10 cellular contexts compared by ENCODE assay signal in the genomic region with DNA sequence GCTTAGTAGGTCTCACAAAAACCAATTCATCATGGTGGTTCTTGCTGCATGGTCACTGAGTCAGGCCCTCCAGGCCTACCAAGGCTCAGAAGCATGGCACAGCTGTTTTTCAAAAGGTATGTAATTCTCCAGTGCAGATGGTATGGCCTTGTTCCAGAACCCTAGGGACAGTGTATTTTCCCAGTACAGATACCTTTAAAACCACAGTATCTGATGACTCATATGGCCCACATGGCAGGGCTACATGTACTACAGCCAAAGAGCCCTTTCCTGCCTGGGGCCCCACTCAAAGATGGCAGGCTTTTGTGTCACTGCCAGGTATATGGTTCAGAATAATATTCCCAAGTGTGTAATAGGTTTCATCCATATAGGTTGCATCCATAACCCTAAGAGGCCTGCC. TPM values are rescaled to one million over a fixed set of nuclear protein-coding genes. Genes with fewer than 3 reads are reported as not detected.
A peak's percentile ranks its signal among the peaks of the same experiment; 100 is the strongest.
DNase-seq lines count a peak whose midpoint lies in the region; ATAC-seq and TF ChIP-seq lines count a peak whose summit lies in the region.
"Had no signal": no experiment of that assay in that cellular context is flagged by ENCODE, and none has a peak within 500 bp of the region (broad histone marks: within the 10 kb centered on the region; RNA-seq: fewer than 3 reads in every experiment).

No MANE protein-coding gene starts in this region.

- H3K36me3 ChIP-seq in tibial nerve: no peaks in the 10 kb centered on the region
- H3K36me3 ChIP-seq: cardiac muscle cell had no signal

- DNase-seq in NCI-H2196 (lab: John Stamatoyannopoulos, UW; ENCODE audit: unreplicated experiment): peak; percentile 17
- no peak for DNase-seq in NCI-H2196 treated with DMSO at 0.1 percent for 48 hours (lab: John Stamatoyannopoulos, UW; ENCODE audit: unreplicated experiment)
- DNase-seq in NCI-H2171 (lab: John Stamatoyannopoulos, UW): peak; percentile 11
- peak; percentile 93 for DNase-seq in astrocyte of the spinal cord (ENCODE audit: low read depth, low spot score)
- peak; percentile 62 for DNase-seq in osteocyte (ENCODE audit: extremely low spot score, unreplicated experiment)
- DNase-seq in tibial nerve (ENCODE audit: low spot score in 2 of 2): no peak
- no peak for DNase-seq in NK-92 treated with Interleukin-12 subunit alpha and Interleukin-12 subunit beta, amount 100 ng/mL, for 24 hours (lab: John Stamatoyannopoulos, UW)
- DNase-seq: NCI-H1105 had no signal

- no peak for TF ChIP-seq POLR2A in tibial nerve (IDR thresholded peaks at IDR 0.05)

- in situ Hi-C loops in astrocyte of the spinal cord (cut with HindIII; ENCODE audit: low sequenced_read_pairs): no loop called here

- no peak for TF ChIP-seq EP300 in tibial nerve (IDR thresholded peaks at IDR 0.05)

- H3K4me3 Mint-ChIP-seq in osteocyte (ENCODE audit: unreplicated experiment): no peak overlapping the region

- H3K36me3 Mint-ChIP-seq in osteocyte (ENCODE audit: unreplicated experiment): no peaks in the 10 kb centered on the region

- no peaks in the 10 kb centered on the region for H3K27me3 Mint-ChIP-seq in osteocyte (ENCODE audit: unreplicated experiment)

- H3K4me1 Mint-ChIP-seq in osteocyte (ENCODE audit: unreplicated experiment): peaks cover 39% of the 10 kb centered on the region

- no peaks in the 10 kb centered on the region for H3K9me3 ChIP-seq in tibial nerve

- peaks cover 0 to 6% (median 0%) of the 10 kb centered on the region in 4 donors for H3K4me1 ChIP-seq in tibial nerve

- H3K27ac Mint-ChIP-seq in osteocyte (ENCODE audit: unreplicated experiment): no peak overlapping the region

- H3K9me3 Mint-ChIP-seq in osteocyte (ENCODE audit: unreplicated experiment): no peaks in the 10 kb centered on the region

- H3K4me3 ChIP-seq in astrocyte of the spinal cord (ENCODE audit: low read depth, low read length) (no peak overlapping the region), tibial nerve (no peak overlapping the region)
- H3K4me3 ChIP-seq: cardiac muscle cell had no signal

- no peak overlapping the region for H3K27ac ChIP-seq in tibial nerve
- H3K27ac ChIP-seq: cardiac muscle cell had no signal

- no peak for ATAC-seq in HG02852 (IDR thresholded peaks at IDR 0.05; ENCODE audit: unreplicated experiment)

- TF ChIP-seq CTCF in astrocyte of the spinal cord (IDR thresholded peaks at IDR 0.05; ENCODE audit: low read depth, low read length): no peak
- no peak for TF ChIP-seq CTCF in osteocyte (IDR thresholded peaks at IDR 0.05)
- TF ChIP-seq CTCF in tibial nerve (IDR thresholded peaks at IDR 0.05): no peak

- no peaks in the 10 kb centered on the region for H3K27me3 ChIP-seq in tibial nerve

RNA-seq across cellular contexts. Expression of gene CSF2, which starts 16.5 kb away (rescaled TPM):
- not detected in 2 replicates for total RNA-seq in osteocyte
- not detected for total RNA-seq in tibial nerve
- total RNA-seq: cardiac muscle cell had no signal

RNA-seq across cellular contexts. Expression of gene IL3, which starts 29.7 kb away (rescaled TPM):
- total RNA-seq in osteocyte: not detected in 2 replicates
- not detected for total RNA-seq in tibial nerve
- total RNA-seq: cardiac muscle cell had no signal

Comparison
In these comparisons a context has a peak if more than half of its experiments do, and no peak if none do; other contexts are left out.
1. DNase-seq: peak in NCI-H2196 (single experiment), NCI-H2171 (single experiment), astrocyte of the spinal cord (single experiment) and osteocyte (single experiment); none in NCI-H2196 treated with DMSO at 0.1 percent for 48 hours (single experiment), tibial nerve (0 of 2) and NK-92 treated with Interleukin-12 subunit alpha and Interleukin-12 subunit beta, amount 100 ng/mL, for 24 hours (single experiment).